34 cellular contexts compared by ENCODE assay signal in the genomic region with DNA sequence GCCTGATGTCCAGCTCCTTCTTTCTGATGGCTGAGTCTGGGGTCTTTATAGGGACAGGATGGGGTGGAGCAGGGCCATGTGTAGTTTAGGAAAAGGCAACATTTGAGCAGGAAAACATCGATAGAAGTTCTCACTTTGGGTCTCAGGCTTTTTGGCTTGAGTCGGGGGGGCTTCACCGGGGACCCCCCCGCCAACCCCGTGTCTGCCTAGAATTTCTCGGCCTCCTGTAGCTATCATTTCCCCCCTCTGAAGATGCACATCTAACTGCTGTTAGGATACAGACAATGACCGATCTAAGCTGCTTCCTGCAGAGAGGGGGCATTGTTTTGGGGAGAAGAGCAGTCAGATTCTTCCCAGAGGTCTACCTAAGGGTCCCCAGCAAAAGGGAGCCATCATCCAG.
"Had no signal": no experiment of that assay in that cellular context is flagged by ENCODE, and none has a peak within 500 bp of the region (broad histone marks: within the 10 kb centered on the region; RNA-seq: fewer than 3 reads in every experiment).

No MANE protein-coding gene starts in this region.

- H3K27ac ChIP-seq: adrenal gland, body of pancreas, brain microvascular endothelial cell, breast epithelium, VCaP had no signal

- H3K36me3 ChIP-seq: adrenal gland, brain microvascular endothelial cell, breast epithelium had no signal

- H3K4me3 ChIP-seq: adrenal gland, body of pancreas, breast epithelium had no signal

- ATAC-seq: activated CD8-positive, alpha-beta T cell treated with anti-CD3 and anti-CD28 coated beads for 36 hours; activated naive CD4-positive, alpha-beta T cell treated with anti-CD3 and anti-CD28 coated beads, Interleukin-2, amount 50 U/mL, for 72 hours; activated T-helper 17 cell treated with anti-CD3 and anti-CD28 coated beads, Interleukin-2, amount 50 U/mL, for 72 hours; body of pancreas had no signal

- H3K27ac Mint-ChIP-seq: activated B cell treated with CpG ODN at 0.5 μM for 24 hours; activated CD4-positive, alpha-beta memory T cell treated with anti-CD3 and anti-CD28 coated beads for 36 hours; activated CD4-positive, alpha-beta T cell treated with anti-CD3 and anti-CD28 coated beads, Interleukin-2, amount 10 ng/mL, durations not matched to agents 24 days and 14 days; activated CD8-positive, alpha-beta T cell treated with anti-CD3 and anti-CD28 coated beads for 36 hours; activated naive CD4-positive, alpha-beta T cell treated with anti-CD3 and anti-CD28 coated beads for 36 hours; activated naive CD4-positive, alpha-beta T cell treated with anti-CD3 and anti-CD28 coated beads, Interleukin-2, amount 50 U/mL, for 72 hours; activated naive CD8-positive, alpha-beta T cell treated with anti-CD3 and anti-CD28 coated beads for 36 hours; activated T-helper 1 cell treated with anti-CD3 and anti-CD28 coated beads, Interleukin-12 subunit alpha, Interleukin-12 subunit beta, Interleukin-2, Interleukin-4 antibody, amounts not matched to agents 30 ng/mL and 10 ng/mL and 1 ng/mL, durations not matched to agents 14 hours and 24 hours and 36 hours; activated T-helper 17 cell treated with anti-CD3 and anti-CD28 coated beads, Interleukin-2, amount 50 U/mL, for 72 hours; T-helper 1 cell treated with Interleukin-12 subunit alpha and Interleukin-12 subunit beta and Interleukin-4 antibody, amounts not matched to agents 30 μg/mL and 1 μg/mL, for 36 hours; T-helper 2 cell treated with Interferon-gamma antibody and Interleukin-4, amounts not matched to agents 5 μg/mL and 100 μg/mL, for 36 hours had no signal

- H3K4me1 Mint-ChIP-seq: activated CD4-positive, alpha-beta T cell treated with anti-CD3 and anti-CD28 coated beads, Interleukin-2, amount 10 ng/mL, durations not matched to agents 24 days and 14 days; activated naive CD8-positive, alpha-beta T cell treated with anti-CD3 and anti-CD28 coated beads for 36 hours; activated T-helper 17 cell treated with anti-CD3 and anti-CD28 coated beads, Interleukin-2, amount 50 U/mL, for 72 hours had no signal

- H3K4me3 Mint-ChIP-seq: activated B cell treated with CpG ODN at 0.5 μM for 24 hours; activated CD4-positive, alpha-beta memory T cell treated with anti-CD3 and anti-CD28 coated beads for 36 hours; activated CD4-positive, alpha-beta T cell treated with anti-CD3 and anti-CD28 coated beads, Interleukin-2, amount 10 ng/mL, durations not matched to agents 24 days and 14 days; activated CD8-positive, alpha-beta T cell treated with anti-CD3 and anti-CD28 coated beads for 36 hours; activated naive CD4-positive, alpha-beta T cell treated with anti-CD3 and anti-CD28 coated beads for 36 hours; activated naive CD8-positive, alpha-beta T cell treated with anti-CD3 and anti-CD28 coated beads for 36 hours; activated T-helper 1 cell treated with anti-CD3 and anti-CD28 coated beads, Interleukin-12 subunit alpha, Interleukin-12 subunit beta, Interleukin-2, Interleukin-4 antibody, amounts not matched to agents 30 ng/mL and 10 ng/mL and 1 ng/mL, durations not matched to agents 14 hours and 24 hours and 36 hours; activated T-helper 17 cell treated with anti-CD3 and anti-CD28 coated beads, Interleukin-2, amount 50 U/mL, for 72 hours; T-helper 1 cell treated with Interleukin-12 subunit alpha and Interleukin-12 subunit beta and Interleukin-4 antibody, amounts not matched to agents 30 μg/mL and 1 μg/mL, for 36 hours; T-helper 2 cell treated with Interferon-gamma antibody and Interleukin-4, amounts not matched to agents 5 μg/mL and 100 μg/mL, for 36 hours had no signal

- DNase-seq: activated B cell treated with CpG ODN at 0.5 μM for 24 hours; activated CD4-positive, alpha-beta memory T cell treated with anti-CD3 and anti-CD28 coated beads for 36 hours; activated CD4-positive, alpha-beta T cell treated with anti-CD3 and anti-CD28 coated beads for 4 hours; activated CD4-positive, alpha-beta T cell treated with anti-CD3 and anti-CD28 coated beads, Interleukin-2, amount 10 ng/mL, durations not matched to agents 24 days and 14 days; activated CD4-positive, alpha-beta T cell treated with anti-CD3 and anti-CD28 coated beads, Interleukin-2, amount 50 U/mL, for 1 hour; activated CD4-positive, alpha-beta T cell treated with anti-CD3 and anti-CD28 coated beads, Interleukin-2, amount 50 U/mL, for 4 hours; activated CD4-positive, CD25-positive, alpha-beta regulatory T cell treated with anti-CD3 and anti-CD28 coated beads, Interleukin-2, amount 50 U/mL, for 72 hours; activated CD8-positive, alpha-beta memory T cell treated with anti-CD3 and anti-CD28 coated beads, Interleukin-2, amount 50 U/mL, for 4 hours; activated CD8-positive, alpha-beta T cell treated with anti-CD3 and anti-CD28 coated beads for 36 hours; activated effector memory CD4-positive, alpha-beta T cell treated with anti-CD3 and anti-CD28 coated beads, Interleukin-2, amount 50 U/mL, for 16 hours; activated gamma-delta T cell treated with Interleukin-2 at 50 U/mL for 16 hours; activated naive CD4-positive, alpha-beta T cell; activated naive CD4-positive, alpha-beta T cell treated with anti-CD3 and anti-CD28 coated beads for 36 hours; activated naive CD4-positive, alpha-beta T cell treated with anti-CD3 and anti-CD28 coated beads, Interleukin-2, amount 50 U/mL, for 16 hours; activated naive CD8-positive, alpha-beta T cell treated with anti-CD3 and anti-CD28 coated beads for 36 hours; activated T-cell treated with anti-CD3 and anti-CD28 coated beads for 4 hours; activated T-cell treated with anti-CD3 and anti-CD28 coated beads, Interleukin-2, amount 50 U/mL, for 1 hour; activated T-cell treated with anti-CD3 and anti-CD28 coated beads, Interleukin-2, amount 50 U/mL, for 48 hours; adrenal gland; amniotic stem cell; aorta; body of pancreas; brain microvascular endothelial cell; central memory CD4-positive, alpha-beta T cell; T-helper 1 cell; T-helper 2 cell; T-helper 9 cell had no signal

- H3K9me3 ChIP-seq: adrenal gland, body of pancreas, breast epithelium had no signal

- H3K9me3 Mint-ChIP-seq: activated B cell treated with CpG ODN at 0.5 μM for 24 hours; activated CD4-positive, alpha-beta memory T cell treated with anti-CD3 and anti-CD28 coated beads for 36 hours; activated CD4-positive, alpha-beta T cell treated with anti-CD3 and anti-CD28 coated beads, Interleukin-2, amount 10 ng/mL, durations not matched to agents 24 days and 14 days; activated CD8-positive, alpha-beta T cell treated with anti-CD3 and anti-CD28 coated beads for 36 hours; activated naive CD4-positive, alpha-beta T cell treated with anti-CD3 and anti-CD28 coated beads for 36 hours; activated naive CD4-positive, alpha-beta T cell treated with anti-CD3 and anti-CD28 coated beads, Interleukin-2, amount 50 U/mL, for 72 hours; activated naive CD8-positive, alpha-beta T cell treated with anti-CD3 and anti-CD28 coated beads for 36 hours; activated T-helper 1 cell treated with anti-CD3 and anti-CD28 coated beads, Interleukin-12 subunit alpha, Interleukin-12 subunit beta, Interleukin-2, Interleukin-4 antibody, amounts not matched to agents 30 ng/mL and 10 ng/mL and 1 ng/mL, durations not matched to agents 14 hours and 24 hours and 36 hours; activated T-helper 17 cell treated with anti-CD3 and anti-CD28 coated beads, Interleukin-2, amount 50 U/mL, for 72 hours; T-helper 1 cell treated with Interleukin-12 subunit alpha and Interleukin-12 subunit beta and Interleukin-4 antibody, amounts not matched to agents 30 μg/mL and 1 μg/mL, for 36 hours; T-helper 2 cell treated with Interferon-gamma antibody and Interleukin-4, amounts not matched to agents 5 μg/mL and 100 μg/mL, for 36 hours had no signal

- H3K4me1 ChIP-seq: adrenal gland, body of pancreas, breast epithelium had no signal

- H3K36me3 Mint-ChIP-seq: activated CD4-positive, alpha-beta memory T cell treated with anti-CD3 and anti-CD28 coated beads for 36 hours; activated naive CD4-positive, alpha-beta T cell treated with anti-CD3 and anti-CD28 coated beads, Interleukin-2, amount 50 U/mL, for 72 hours; activated naive CD8-positive, alpha-beta T cell treated with anti-CD3 and anti-CD28 coated beads for 36 hours had no signal
